ENCODE assay signal across 16 cellular contexts in genomic region chr16:30912794-30913412, GRCh38. TPM values are rescaled to one million over a fixed set of nuclear protein-coding genes. Genes with fewer than 3 reads are reported as not detected.
DNase-seq lines count a peak whose midpoint lies in the region; ATAC-seq and TF ChIP-seq lines count a peak whose summit lies in the region.
"Had no signal": no experiment of that assay in that cellular context is flagged by ENCODE, and none has a peak within 500 bp of the region (broad histone marks: within the 10 kb centered on the region; RNA-seq: fewer than 3 reads in every experiment).

No MANE protein-coding gene starts in this region.

- H3K9ac ChIP-seq in DND-41 (ENCODE audit: low read depth, low read length) = no peak overlapping the region
- H3K9ac ChIP-seq: BLaER1 treated with 17β-estradiol and CSF1 and Interleukin-3, amounts not matched to agents 10 nM and 100 nM had no signal

- H3K9me3 ChIP-seq in DND-41 (ENCODE audit: insufficient read depth, low read length, severe bottlenecking) (no peaks in the 10 kb centered on the region), RWPE2 (ENCODE audit: severe bottlenecking) (no peaks in the 10 kb centered on the region)
- H3K9me3 ChIP-seq: BLaER1 treated with 17β-estradiol and CSF1 and Interleukin-3, amounts not matched to agents 10 nM and 100 nM; HAP-1 had no signal

- ATAC-seq in DND-41 (ENCODE audit: insufficient read depth, low read depth) (peak; percentile 17; the same call in 1 of the 3 replicates), RWPE2 (ENCODE audit: low read depth) (0 out of 3 replicates have a peak, but pooled peaks have one; percentile 12)

- H3K27ac Mint-ChIP-seq in endothelial cell (ENCODE audit: unreplicated experiment) (peak overlapping the region; percentile 48), progenitor cell of endocrine pancreas (peak overlapping the region; percentile 39)
- H3K27ac Mint-ChIP-seq: HFFc6 had no signal

- H3K79me2 ChIP-seq in DND-41 (ENCODE audit: insufficient read depth, low read length) = no peaks in the 10 kb centered on the region

- no peak overlapping the region for H3K4me3 Mint-ChIP-seq in endothelial cell (ENCODE audit: unreplicated experiment)
- H3K4me3 Mint-ChIP-seq in progenitor cell of endocrine pancreas (ENCODE audit: low read depth) = no peak overlapping the region
- H3K4me3 Mint-ChIP-seq: CD4-positive, CD25-positive, alpha-beta regulatory T cell; HFFc6 had no signal

- TF ChIP-seq CTCF in DND-41 (IDR thresholded peaks at IDR 0.05; ENCODE audit: borderline replicate concordance, extremely low read depth, low read length, poor library complexity, severe bottlenecking) = no peak
- no peak for TF ChIP-seq CTCF in RWPE2 (IDR thresholded peaks at IDR 0.05; ENCODE audit: poor library complexity, severe bottlenecking)
- TF ChIP-seq CTCF in endothelial cell (IDR thresholded peaks at IDR 0.05; ENCODE audit: unreplicated experiment) = no peak
- no peak for TF ChIP-seq CTCF in progenitor cell of endocrine pancreas (IDR thresholded peaks at IDR 0.05; ENCODE audit: unreplicated experiment)

- no peak overlapping the region for H3K4me2 ChIP-seq in DND-41 (ENCODE audit: insufficient read depth, low read length)

- no peak for DNase-seq in DND-41
- DNase-seq in RWPE2 (ENCODE audit: low spot score) = no peak
- DNase-seq in endothelial cell (ENCODE audit: low spot score) = no peak
- DNase-seq in progenitor cell of endocrine pancreas (ENCODE audit: low spot score, unreplicated experiment) = no peak
- no peak for DNase-seq in DMS 273 (lab: John Stamatoyannopoulos, UW; ENCODE audit: unreplicated experiment)
- no peak for DNase-seq in islet precursor cell
- DNase-seq in AML-193 (lab: John Stamatoyannopoulos, UW) = no peak
- DNase-seq: 8988T; CD4-positive, CD25-positive, alpha-beta regulatory T cell; DMS79; EL; GOT3; HFFc6; IMR-90 had no signal

- H3K9me3 Mint-ChIP-seq in endothelial cell (ENCODE audit: unreplicated experiment) = no peaks in the 10 kb centered on the region
- no peaks in the 10 kb centered on the region for H3K9me3 Mint-ChIP-seq in progenitor cell of endocrine pancreas (ENCODE audit: low read depth)
- H3K9me3 Mint-ChIP-seq: CD4-positive, CD25-positive, alpha-beta regulatory T cell; HFFc6 had no signal

- H3K4me1 Mint-ChIP-seq in endothelial cell (ENCODE audit: unreplicated experiment) (peaks cover 1% of the 10 kb centered on the region), progenitor cell of endocrine pancreas (ENCODE audit: low read depth) (no peaks in the 10 kb centered on the region)

- peaks cover 4% of the 10 kb centered on the region for H3K27me3 Mint-ChIP-seq in endothelial cell (ENCODE audit: unreplicated experiment)
- no peaks in the 10 kb centered on the region for H3K27me3 Mint-ChIP-seq in progenitor cell of endocrine pancreas

- H3K36me3 ChIP-seq in DND-41 (ENCODE audit: insufficient read depth, low read length) = no peaks in the 10 kb centered on the region
- H3K36me3 ChIP-seq in RWPE2 (ENCODE audit: low read depth) = no peaks in the 10 kb centered on the region
- H3K36me3 ChIP-seq: BLaER1 treated with 17β-estradiol and CSF1 and Interleukin-3, amounts not matched to agents 10 nM and 100 nM; HAP-1 had no signal

- no peak overlapping the region for H2AFZ ChIP-seq in DND-41 (ENCODE audit: low read depth, low read length)

- no peaks in the 10 kb centered on the region for H3K4me1 ChIP-seq in DND-41 (ENCODE audit: insufficient read depth, low read length)
- H3K4me1 ChIP-seq in RWPE2 (ENCODE audit: insufficient read depth, poor library complexity, severe bottlenecking) = no peaks in the 10 kb centered on the region
- H3K4me1 ChIP-seq: HAP-1 had no signal

- no peaks in the 10 kb centered on the region for H3K27me3 ChIP-seq in DND-41 (ENCODE audit: insufficient read depth, low read length, poor library complexity)
- no peaks in the 10 kb centered on the region for H3K27me3 ChIP-seq in RWPE2 (ENCODE audit: insufficient read depth, poor library complexity, severe bottlenecking)
- H3K27me3 ChIP-seq: BLaER1 treated with 17β-estradiol and CSF1 and Interleukin-3, amounts not matched to agents 10 nM and 100 nM had no signal

- H3K36me3 Mint-ChIP-seq in endothelial cell (ENCODE audit: low read depth, unreplicated experiment) (no peaks in the 10 kb centered on the region), progenitor cell of endocrine pancreas (ENCODE audit: insufficient read depth) (no peaks in the 10 kb centered on the region)
- H3K36me3 Mint-ChIP-seq: CD4-positive, CD25-positive, alpha-beta regulatory T cell had no signal

- no peak overlapping the region for H3K4me3 ChIP-seq in DND-41 (ENCODE audit: low read depth in 1 of 2, low read length in 2 of 2)
- H3K4me3 ChIP-seq in RWPE2 (ENCODE audit: severe bottlenecking) = no peak overlapping the region
- H3K4me3 ChIP-seq: BLaER1 treated with 17β-estradiol and CSF1 and Interleukin-3, amounts not matched to agents 10 nM and 100 nM; HAP-1 had no signal

- no peak overlapping the region for H3K27ac ChIP-seq in DND-41 (ENCODE audit: low read length)
- no peak overlapping the region for H3K27ac ChIP-seq in RWPE2 (ENCODE audit: poor library complexity, severe bottlenecking)
- H3K27ac ChIP-seq: BLaER1 treated with 17β-estradiol and CSF1 and Interleukin-3, amounts not matched to agents 10 nM and 100 nM had no signal

- H4K20me1 ChIP-seq in DND-41 (ENCODE audit: insufficient read depth, low read length) = no peaks in the 10 kb centered on the region
- H4K20me1 ChIP-seq: BLaER1 treated with 17β-estradiol and CSF1 and Interleukin-3, amounts not matched to agents 10 nM and 100 nM had no signal

RNA-seq across cellular contexts. Expression of gene FBXL19, which starts 10.5 kb away (rescaled TPM):
- 117 TPM for total RNA-seq in endothelial cell (ENCODE audit: unreplicated experiment)
- 65.6 and 66.8 TPM in 2 replicates for total RNA-seq in progenitor cell of endocrine pancreas

RNA-seq across cellular contexts. Expression of gene CTF1, which starts 16.5 kb away (rescaled TPM):
- total RNA-seq in endothelial cell (ENCODE audit: unreplicated experiment) (3.4 TPM), progenitor cell of endocrine pancreas (4.5 and 5.1 TPM in 2 replicates)

RNA-seq across cellular contexts. Expression of gene BCL7C, which starts 19.0 kb away (rescaled TPM):
- total RNA-seq in endothelial cell (ENCODE audit: unreplicated experiment) (53.9 TPM), progenitor cell of endocrine pancreas (33.2 and 34.2 TPM in 2 replicates)

RNA-seq across cellular contexts. Expression of gene ORAI3, which starts 36.0 kb away (rescaled TPM):
- total RNA-seq in endothelial cell (ENCODE audit: unreplicated experiment) = 42.9 TPM
- 19.1 and 19.5 TPM in 2 replicates for total RNA-seq in progenitor cell of endocrine pancreas

RNA-seq across cellular contexts. Expression of gene SETD1A, which starts 44.7 kb away (rescaled TPM):
- total RNA-seq in endothelial cell (ENCODE audit: unreplicated experiment) (23.4 TPM), progenitor cell of endocrine pancreas (25.4 and 27.7 TPM in 2 replicates)
